In genomic region chr6:75296811-75297779, GRCh38 we compare ENCODE assay signal across 1 cellular context.
A peak's percentile ranks its signal among the peaks of the same experiment; 100 is the strongest.
TF ChIP-seq lines count a peak whose summit lies in the region.

No MANE protein-coding gene starts in this region.

TF ChIP-seq in GM12878, 131 proteins besides CTCF, POLR2A, EP300 and RAD21:
- TF ChIP-seq POLR2AphosphoS5 (IDR thresholded peaks at IDR 0.05; ENCODE audit: low read length) (no peak), BCL11A (IDR thresholded peaks at IDR 0.05; ENCODE audit: low read depth, low read length) (no peak), KLF5 (IDR thresholded peaks at IDR 0.05; ENCODE audit: partially characterized antibody) (no peak), SMC3 (IDR thresholded peaks at IDR 0.05; ENCODE audit: borderline replicate concordance, low read length) (peak; percentile 82), NBN (IDR thresholded peaks at IDR 0.05) (no peak), HCFC1 (IDR thresholded peaks at IDR 0.05; ENCODE audit: low read length) (no peak), GATAD2B (conservative IDR thresholded peaks at IDR 0.05; ENCODE audit: low read depth) (no peak), SKIL (IDR thresholded peaks at IDR 0.05; ENCODE audit: low read depth, poor library complexity, severe bottlenecking) (peak; percentile 55)
